25 cellular contexts compared by ENCODE assay signal in the genomic region with DNA sequence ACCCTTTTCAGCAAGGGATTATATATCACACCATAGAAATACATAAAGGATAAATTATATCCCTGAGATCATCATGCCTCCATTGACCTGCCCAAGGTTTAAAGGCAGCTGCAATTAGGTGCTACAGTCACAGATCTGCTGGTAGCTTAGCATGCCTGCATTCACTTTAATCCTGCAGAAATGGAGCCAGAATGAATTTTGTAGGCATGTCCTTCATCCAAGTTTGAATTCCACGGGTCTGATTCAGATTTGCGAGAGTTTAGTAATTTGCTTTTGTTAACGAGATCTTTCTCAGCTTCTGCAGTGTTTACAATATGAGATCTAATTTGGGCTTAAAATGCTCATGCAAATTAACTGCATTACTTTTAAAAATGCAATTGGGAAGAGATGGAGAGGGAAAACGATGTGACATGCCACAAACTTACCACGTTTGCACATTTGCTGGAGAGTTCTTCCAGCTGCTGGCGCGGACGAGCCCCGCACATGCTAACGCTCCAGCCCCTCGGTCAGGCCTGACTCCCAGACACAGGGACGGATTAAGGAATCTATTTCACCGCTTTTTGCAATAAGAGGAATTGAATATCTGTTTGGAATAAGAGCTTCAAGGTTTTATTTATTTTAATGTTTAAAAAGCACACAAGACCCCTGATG.
"Had no signal": no experiment of that assay in that cellular context is flagged by ENCODE, and none has a peak within 500 bp of the region (broad histone marks: within the 10 kb centered on the region; RNA-seq: fewer than 3 reads in every experiment).

No MANE protein-coding gene starts in this region.

- DNase-seq: activated CD4-positive, alpha-beta memory T cell treated with anti-CD3 and anti-CD28 coated beads, Interleukin-2, amount 10 ng/mL, durations not matched to agents 7 days and 5 days; activated CD4-positive, alpha-beta T cell treated with anti-CD3 and anti-CD28 coated beads for 1 hour; activated CD4-positive, alpha-beta T cell treated with anti-CD3 and anti-CD28 coated beads, Interleukin-2, amount 10 ng/mL, durations not matched to agents 7 days and 5 days; activated CD8-positive, alpha-beta memory T cell treated with anti-CD3 and anti-CD28 coated beads, Interleukin-2, amount 50 U/mL, for 48 hours; activated naive CD8-positive, alpha-beta T cell treated with anti-CD3 and anti-CD28 coated beads, Interleukin-2, amount 50 U/mL, for 24 hours; activated T-cell treated with anti-CD3 and anti-CD28 coated beads, Interleukin-2, amount 50 U/mL, for 4 hours; body of pancreas; dorsolateral prefrontal cortex; effector memory CD4-positive, alpha-beta T cell; foreskin keratinocyte; heart left ventricle; midbrain; naive thymus-derived CD8-positive, alpha-beta T cell; occipital lobe; psoas muscle; stimulated activated CD4-positive, alpha-beta T cell treated with anti-CD3 and anti-CD28 coated beads, Interleukin-15, amount 100 ng/mL, for 24 hours; stimulated activated CD4-positive, alpha-beta T cell treated with anti-CD3 and anti-CD28 coated beads, Interleukin-2, amount 100 ng/mL, for 24 hours; stimulated activated naive CD4-positive, alpha-beta T cell treated with Interleukin-2 at 50 U/mL for 16 hours; T-helper 2 cell had no signal

- H3K36me3 ChIP-seq: cardiac muscle cell, heart left ventricle, neural progenitor cell, right atrium auricular region, tibial nerve had no signal

- H3K4me2 ChIP-seq: neural progenitor cell had no signal

- H3K4me1 ChIP-seq: body of pancreas, foreskin keratinocyte, neural progenitor cell, parathyroid adenoma, psoas muscle, tibial nerve had no signal

- H3K27me3 ChIP-seq: body of pancreas, cardiac muscle cell, dorsolateral prefrontal cortex, heart left ventricle, neural progenitor cell, right atrium auricular region, tibial nerve had no signal

- H2AFZ ChIP-seq: neural progenitor cell, parathyroid adenoma had no signal

- H3K79me2 ChIP-seq: parathyroid adenoma had no signal

- H3K4me3 ChIP-seq: body of pancreas, cardiac muscle cell, coronary artery, dorsolateral prefrontal cortex, heart left ventricle, neural progenitor cell, psoas muscle, right atrium auricular region, tibial nerve had no signal

- H3K27ac ChIP-seq: body of pancreas, cardiac muscle cell, coronary artery, dorsolateral prefrontal cortex, foreskin keratinocyte, heart left ventricle, neural progenitor cell, parathyroid adenoma, psoas muscle, right atrium auricular region, tibial nerve had no signal

- H3K9me3 ChIP-seq: body of pancreas, psoas muscle, right atrium auricular region, tibial nerve had no signal

- H3K9ac ChIP-seq: neural progenitor cell, parathyroid adenoma had no signal
